In the genomic region with DNA sequence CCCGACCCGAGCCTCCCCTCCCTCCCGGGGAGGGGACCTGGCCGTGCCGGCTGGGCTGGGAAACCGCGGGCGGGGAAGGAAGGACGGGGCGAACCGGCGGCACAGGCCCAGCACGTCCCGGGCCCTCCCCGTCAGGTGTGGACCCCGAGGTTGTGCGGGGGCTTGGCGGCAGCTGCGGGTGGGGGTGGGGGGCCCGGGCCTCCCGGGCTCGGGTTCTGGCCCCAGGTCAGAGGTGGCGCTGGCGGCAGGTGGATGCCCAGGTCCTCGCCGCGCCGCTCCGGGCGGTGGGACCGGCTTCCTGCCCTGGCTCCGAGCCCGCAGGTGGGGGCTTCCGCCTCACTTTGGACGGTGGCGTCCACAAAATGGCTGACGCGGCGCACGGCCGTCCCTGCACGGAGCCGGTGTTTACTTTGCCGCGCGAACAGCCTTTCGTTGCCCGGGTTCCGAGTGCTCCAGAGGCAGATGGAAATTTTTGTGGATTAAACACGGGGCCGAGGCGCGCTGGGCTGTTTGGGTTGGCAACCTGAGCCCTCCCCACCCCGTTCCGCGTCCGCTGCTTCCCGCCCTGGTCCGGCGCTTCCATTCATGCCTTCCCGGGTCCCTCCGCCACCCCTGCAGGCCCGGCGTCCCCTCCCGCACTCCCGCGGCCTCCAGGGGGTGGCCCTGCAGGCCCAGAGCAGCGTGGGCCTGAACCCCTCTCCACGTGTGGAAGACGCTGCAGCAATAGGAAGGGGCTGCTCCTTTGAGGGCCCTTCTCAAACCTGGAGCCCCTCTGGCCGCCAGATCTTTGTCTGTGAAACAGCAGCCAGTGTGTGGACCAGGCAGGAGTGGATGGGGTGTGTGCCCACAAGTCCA, we compare ENCODE assay signal across 7 cellular contexts.
DNase-seq lines count a peak whose midpoint lies in the region; ATAC-seq and TF ChIP-seq lines count a peak whose summit lies in the region.

No MANE protein-coding gene starts in this region.

- H3K27ac ChIP-seq in coronary artery (peak overlapping the region; percentile 62 to 69), thymus (ENCODE audit: low read depth) (no peak overlapping the region)

- 28% methylated on average over 71 of the region's 71 CpGs for WGBS in thymus

- peaks cover 5% of the 10 kb centered on the region for H3K9me3 Mint-ChIP-seq in WTC11

- peaks cover 3% of the 10 kb centered on the region for H3K4me1 ChIP-seq in mononuclear cell (ENCODE audit: insufficient read depth, low read length)
- no peaks in the 10 kb centered on the region for H3K4me1 ChIP-seq in thymus (ENCODE audit: control insufficient read depth, insufficient read depth, low read length)

- peaks cover 2% of the 10 kb centered on the region for H3K27me3 ChIP-seq in mononuclear cell (ENCODE audit: insufficient read depth, low read length)
- H3K27me3 ChIP-seq in thymus (ENCODE audit: control insufficient read depth, insufficient read depth), result peaks cover 7% of the 10 kb centered on the region

- no peak overlapping the region for H3K27ac Mint-ChIP-seq in WTC11

- CTCF ChIA-PET in WTC11 (lab: Charles Lee), result interaction anchor here (1.3 kb wide), 1 partner anchor 46 kb away, joined by 3 read pairs; no protein-coding TSS in a partner anchor

- H3K4me1 Mint-ChIP-seq in WTC11, result peaks cover 12% of the 10 kb centered on the region

- H3K36me3 Mint-ChIP-seq in WTC11, result peaks cover 1% of the 10 kb centered on the region

- no peak for TF ChIP-seq CTCF in WTC11 (IDR thresholded peaks at IDR 0.05)
- TF ChIP-seq CTCF in coronary artery (IDR thresholded peaks at IDR 0.05), result no peak

- H3K4me3 Mint-ChIP-seq in WTC11, result peak overlapping the region; percentile 65

- peaks cover 76% of the 10 kb centered on the region for H3K27me3 Mint-ChIP-seq in WTC11 (ENCODE audit: low read depth)

- POLR2A ChIA-PET in WTC11 (lab: Charles Lee), result no interaction called here

- ATAC-seq in WTC11, result peak; percentile 24
- no peak for ATAC-seq in HG03175 (IDR thresholded peaks at IDR 0.05; ENCODE audit: unreplicated experiment)

- H3K36me3 ChIP-seq in thymus (ENCODE audit: control insufficient read depth, insufficient read depth), result no peaks in the 10 kb centered on the region

- peak overlapping the region; percentile 67 for H3K4me3 ChIP-seq in coronary artery
- peak overlapping the region; percentile 16 for H3K4me3 ChIP-seq in mononuclear cell (ENCODE audit: low read length)
- H3K4me3 ChIP-seq in thymus (ENCODE audit: low read length), result peak overlapping the region; percentile 36

- DNase-seq in WTC11 (ENCODE audit: low spot score) (peak; percentile 40), coronary artery (ENCODE audit: low spot score) (peak; percentile 74), DMS114 treated with DMSO at 0.1 percent for 48 hours (lab: John Stamatoyannopoulos, UW; ENCODE audit: unreplicated experiment) (no peak), Ammon's horn (ENCODE audit: low spot score) (no peak)

- no peaks in the 10 kb centered on the region for H3K9me3 ChIP-seq in mononuclear cell (ENCODE audit: low read depth, low read length)
- H3K9me3 ChIP-seq in thymus (ENCODE audit: control insufficient read depth), result no peaks in the 10 kb centered on the region

TF ChIP-seq in WTC11, 78 proteins besides CTCF, POLR2A, EP300 and RAD21 (continues in another document):
- 0 out of 2 replicates have a peak, but pooled peaks have one; percentile 46 for TF ChIP-seq ZBTB21 (CRISPR knock-in tag; IDR thresholded peaks at IDR 0.05; ENCODE audit: borderline replicate concordance)
- TF ChIP-seq FOXP1 (CRISPR knock-in tag; IDR thresholded peaks at IDR 0.05; ENCODE audit: borderline replicate concordance), result no peak
- no peak for TF ChIP-seq AFF4 (CRISPR knock-in tag; IDR thresholded peaks at IDR 0.05; ENCODE audit: borderline replicate concordance)
- TF ChIP-seq PRDM15 (CRISPR knock-in tag; IDR thresholded peaks at IDR 0.05), result no peak
- TF ChIP-seq ZNF263 (CRISPR knock-in tag; IDR thresholded peaks at IDR 0.05; ENCODE audit: low read depth), result no peak
- TF ChIP-seq NR2C2 (CRISPR knock-in tag; IDR thresholded peaks at IDR 0.05), result no peak
- no peak for TF ChIP-seq ELF4 (CRISPR knock-in tag; IDR thresholded peaks at IDR 0.05; ENCODE audit: low read depth)
- no peak for TF ChIP-seq ERG (CRISPR knock-in tag; IDR thresholded peaks at IDR 0.05)
- TF ChIP-seq, protein P1, sequence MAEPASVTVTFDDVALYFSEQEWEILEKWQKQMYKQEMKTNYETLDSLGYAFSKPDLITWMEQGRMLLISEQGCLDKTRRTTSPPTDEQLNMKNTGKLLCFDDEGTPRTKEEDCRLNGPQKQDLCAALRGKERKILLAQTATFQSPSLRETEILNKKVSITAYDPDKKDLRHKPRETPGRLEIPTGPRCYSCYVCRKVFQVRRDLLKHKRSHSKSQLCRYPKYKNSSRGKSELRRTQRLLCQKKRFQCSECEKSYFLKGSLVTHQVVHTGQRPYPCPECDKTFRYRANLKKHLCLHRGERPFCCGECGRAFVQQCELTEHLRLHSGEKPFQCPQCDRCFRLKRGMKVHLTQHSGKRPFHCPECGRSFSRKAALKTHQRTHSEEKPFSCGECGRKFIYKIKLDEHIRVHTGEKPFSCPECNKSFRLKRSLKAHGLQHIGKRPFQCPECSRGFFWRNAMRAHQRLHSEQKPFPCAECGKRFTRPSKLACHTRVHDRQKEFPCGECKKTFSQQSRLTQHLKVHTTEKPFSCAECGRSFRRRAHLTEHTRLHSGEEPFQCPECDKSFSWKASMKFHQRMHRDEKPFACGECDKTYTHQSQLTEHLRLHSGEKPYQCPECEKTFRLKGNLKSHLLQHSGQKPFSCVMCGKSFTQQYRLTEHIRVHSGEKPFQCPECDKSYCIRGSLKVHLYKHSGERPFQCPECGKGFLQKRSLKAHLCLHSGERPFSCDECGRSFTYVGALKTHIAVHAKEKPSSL (CRISPR knock-in tag; conservative IDR thresholded peaks at IDR 0.05), result no peak
- no peak for TF ChIP-seq ATF1 (CRISPR knock-in tag; IDR thresholded peaks at IDR 0.05)

Comparison
In these comparisons a context has a peak if more than half of its experiments do, and no peak if none do; other contexts are left out.
1. DNase-seq: peak in WTC11 (single experiment) and coronary artery (single experiment); none in DMS114 treated with DMSO at 0.1 percent for 48 hours (single experiment) and Ammon's horn (single experiment).
2. H3K4me3 ChIP-seq: peak in every context shown above with its lines; median percentile 67 in coronary artery; 36 in thymus; 16 in mononuclear cell.